8 cellular contexts compared by ENCODE assay signal in the genomic region with DNA sequence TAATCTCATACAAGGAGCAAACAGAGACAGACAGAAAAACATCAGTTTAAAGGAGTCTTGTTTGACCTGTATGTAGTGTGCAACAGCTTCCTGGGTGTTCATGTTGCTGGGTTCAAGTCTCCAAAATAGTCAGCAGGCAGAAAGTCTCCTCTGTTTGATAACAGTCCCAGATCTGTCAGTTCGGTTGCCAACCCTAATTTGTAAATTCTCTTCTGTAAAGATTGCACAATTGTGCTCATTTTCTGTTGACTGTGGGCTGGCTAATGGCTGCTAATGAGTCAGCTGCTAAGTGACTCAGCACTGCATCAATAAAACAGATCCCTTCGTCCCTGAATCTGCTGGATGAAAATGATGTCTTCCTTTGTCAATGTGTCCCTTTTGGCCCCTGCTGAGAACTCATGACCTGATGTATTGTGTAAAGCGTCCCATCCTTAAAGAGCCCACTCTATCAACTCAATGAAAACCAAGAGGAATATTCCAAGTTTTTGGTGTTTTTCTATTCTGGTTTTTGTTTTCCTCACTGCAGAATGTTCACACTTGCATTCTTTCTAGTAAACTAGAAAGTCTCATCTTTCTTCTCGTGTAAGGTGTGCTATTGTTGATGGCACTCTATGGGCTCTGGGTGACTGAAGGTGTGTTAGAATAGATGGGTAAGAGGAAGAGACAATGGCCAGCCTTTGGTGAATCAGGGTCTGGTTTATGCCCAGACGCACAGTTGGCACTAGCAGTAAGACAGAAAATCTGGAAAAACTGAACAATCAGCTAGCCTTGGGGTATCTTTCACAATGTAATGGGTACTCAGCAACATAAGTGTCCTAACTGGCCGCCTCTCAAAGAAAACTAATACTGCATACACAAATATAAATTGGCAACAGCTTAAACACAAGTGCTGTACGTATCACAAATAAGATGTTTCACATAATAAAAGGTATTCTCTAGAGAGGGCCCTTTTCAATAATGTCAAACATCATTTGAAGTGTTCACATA.
A peak's percentile ranks its signal among the peaks of the same experiment; 100 is the strongest.
DNase-seq lines count a peak whose midpoint lies in the region; ATAC-seq and TF ChIP-seq lines count a peak whose summit lies in the region.

No MANE protein-coding gene starts in this region.

- H3K4me3 ChIP-seq in gastrocnemius medialis, result no peak overlapping the region

- no peaks in the 10 kb centered on the region for H3K36me3 ChIP-seq in gastrocnemius medialis

- H3K27ac Mint-ChIP-seq in activated T-cell treated with anti-CD3 and anti-CD28 coated beads, Interleukin-2, amount 50 U/mL, for 24 hours, result no peak overlapping the region

- intact Hi-C loops in head of caudate nucleus (cut with DNase I) (no loop called here), gastrocnemius medialis (cut with DNase I; ENCODE audit: low total_unique reads) (no loop called here)

- H3K27ac ChIP-seq in gastrocnemius medialis, result peak overlapping the region in 3 of 4 donors; percentile 44 to 54 (median 52)

- no peak overlapping the region for H3K4me3 Mint-ChIP-seq in activated T-cell treated with anti-CD3 and anti-CD28 coated beads, Interleukin-2, amount 50 U/mL, for 4 hours
- H3K4me3 Mint-ChIP-seq in activated T-cell treated with anti-CD3 and anti-CD28 coated beads, Interleukin-2, amount 50 U/mL, for 24 hours, result no peak overlapping the region

- in situ Hi-C loops in SK-MEL-5 (cut with HindIII; ENCODE audit: low pct_unique_long_range_greater_than_20kb, low sequenced_read_pairs) (no loop called here), gastrocnemius medialis (cut with MboI; ENCODE audit: low sequenced_read_pairs in 4 of 4) (no loop called here), GM13976 (cut with MboI; ENCODE audit: low sequenced_read_pairs, unreplicated experiment) (no loop called here)

- H3K9me3 ChIP-seq in gastrocnemius medialis, result no peaks in the 10 kb centered on the region

- no peak for DNase-seq in activated T-cell treated with anti-CD3 and anti-CD28 coated beads, Interleukin-2, amount 50 U/mL, for 4 hours
- no peak for DNase-seq in activated T-cell treated with anti-CD3 and anti-CD28 coated beads, Interleukin-2, amount 50 U/mL, for 24 hours
- DNase-seq in SK-MEL-5 (ENCODE audit: low read depth, low spot score) (peak; percentile 20), head of caudate nucleus (peak in 40 of 42 donors; percentile 8 to 92 (median 59)), gastrocnemius medialis (peak; percentile 55 to 59), GM13976 (ENCODE audit: low spot score) (no peak)
- no peak for DNase-seq in stimulated activated CD4-positive, alpha-beta T cell treated with anti-CD3 and anti-CD28 coated beads, Interleukin-4, amount 100 ng/mL, for 4 hours

- no peaks in the 10 kb centered on the region for H3K4me1 ChIP-seq in gastrocnemius medialis

- TF ChIP-seq CTCF in gastrocnemius medialis (IDR thresholded peaks at IDR 0.05 in 4 of 5, conservative IDR thresholded peaks at IDR 0.05 in 1 of 5) (no peak), GM13976 (IDR thresholded peaks at IDR 0.05; ENCODE audit: borderline replicate concordance, control extremely low read depth, extremely low read depth, insufficient read depth, missing control alignments) (no peak)

- no peaks in the 10 kb centered on the region for H3K27me3 ChIP-seq in gastrocnemius medialis

- no peaks in the 10 kb centered on the region for H3K4me1 Mint-ChIP-seq in activated T-cell treated with anti-CD3 and anti-CD28 coated beads, Interleukin-2, amount 50 U/mL, for 4 hours (ENCODE audit: low read depth)
- H3K4me1 Mint-ChIP-seq in activated T-cell treated with anti-CD3 and anti-CD28 coated beads, Interleukin-2, amount 50 U/mL, for 24 hours (ENCODE audit: low read depth), result peaks cover 7% of the 10 kb centered on the region

- peaks cover 3% of the 10 kb centered on the region for H3K27me3 Mint-ChIP-seq in activated T-cell treated with anti-CD3 and anti-CD28 coated beads, Interleukin-2, amount 50 U/mL, for 4 hours (ENCODE audit: low read depth)
- peaks cover 12% of the 10 kb centered on the region for H3K27me3 Mint-ChIP-seq in activated T-cell treated with anti-CD3 and anti-CD28 coated beads, Interleukin-2, amount 50 U/mL, for 24 hours

- peak; percentile 27 to 58 for ATAC-seq in activated T-cell treated with anti-CD3 and anti-CD28 coated beads, Interleukin-2, amount 50 U/mL, for 4 hours
- ATAC-seq in gastrocnemius medialis (peak; percentile 88 to 90), GM19035 (IDR thresholded peaks at IDR 0.05; ENCODE audit: unreplicated experiment) (no peak)

- no peaks in the 10 kb centered on the region for H3K9me3 Mint-ChIP-seq in activated T-cell treated with anti-CD3 and anti-CD28 coated beads, Interleukin-2, amount 50 U/mL, for 4 hours
- H3K9me3 Mint-ChIP-seq in activated T-cell treated with anti-CD3 and anti-CD28 coated beads, Interleukin-2, amount 50 U/mL, for 24 hours, result no peaks in the 10 kb centered on the region

- no peak for TF ChIP-seq POLR2A in gastrocnemius medialis (IDR thresholded peaks at IDR 0.05)

- H3K36me3 Mint-ChIP-seq in activated T-cell treated with anti-CD3 and anti-CD28 coated beads, Interleukin-2, amount 50 U/mL, for 4 hours (ENCODE audit: insufficient read depth), result no peaks in the 10 kb centered on the region
- H3K36me3 Mint-ChIP-seq in activated T-cell treated with anti-CD3 and anti-CD28 coated beads, Interleukin-2, amount 50 U/mL, for 24 hours (ENCODE audit: low read depth), result no peaks in the 10 kb centered on the region

Comparison
In these comparisons a context has a peak if more than half of its experiments do, and no peak if none do; other contexts are left out.
1. DNase-seq: peak in SK-MEL-5 (single experiment), head of caudate nucleus (40 of 42) and gastrocnemius medialis (2 of 2); none in activated T-cell treated with anti-CD3 and anti-CD28 coated beads, Interleukin-2, amount 50 U/mL, for 4 hours (single experiment), activated T-cell treated with anti-CD3 and anti-CD28 coated beads, Interleukin-2, amount 50 U/mL, for 24 hours (single experiment), stimulated activated CD4-positive, alpha-beta T cell treated with anti-CD3 and anti-CD28 coated beads, Interleukin-4, amount 100 ng/mL, for 4 hours (0 of 2) and GM13976 (single experiment).